25 cellular contexts compared by ENCODE assay signal in the genomic region with DNA sequence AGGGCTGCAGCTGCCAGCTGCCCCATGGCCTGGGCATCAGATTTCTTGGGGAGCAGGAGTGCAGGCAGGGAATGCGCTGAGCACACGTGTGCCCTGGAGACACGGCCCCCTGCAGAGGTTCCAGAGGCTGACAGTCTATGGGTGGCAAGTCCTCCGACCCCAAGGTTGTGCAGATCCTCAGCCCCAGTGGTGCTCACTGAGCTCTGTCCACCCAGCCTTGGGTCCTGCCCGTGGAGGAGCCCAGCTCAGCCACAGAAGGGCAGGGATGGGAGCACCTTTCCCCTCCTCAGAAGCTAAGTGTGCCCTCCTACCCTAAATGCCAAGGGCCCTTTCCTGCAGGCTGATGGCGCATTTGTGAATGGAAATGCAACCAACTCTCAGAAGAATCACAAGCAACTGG.
"Had no signal": no experiment of that assay in that cellular context is flagged by ENCODE, and none has a peak within 500 bp of the region (broad histone marks: within the 10 kb centered on the region; RNA-seq: fewer than 3 reads in every experiment).

No MANE protein-coding gene starts in this region.

- H3K27me3 ChIP-seq: neural progenitor cell, neutrophil, ovary, right lobe of liver, sigmoid colon, thyroid gland, tibial nerve, upper lobe of left lung, uterus had no signal

- DNase-seq: naive B cell; natural killer cell; nucleus accumbens; ovary; psoas muscle; right cardiac atrium; right lobe of liver; sigmoid colon; small intestine; stimulated activated CD4-positive, alpha-beta T cell treated with anti-CD3 and anti-CD28 coated beads, Interleukin-15, amount 100 ng/mL, for 24 hours; stimulated activated CD4-positive, alpha-beta T cell treated with anti-CD3 and anti-CD28 coated beads, Interleukin-2, amount 100 ng/mL, for 24 hours; stimulated activated CD4-positive, alpha-beta T cell treated with anti-CD3 and anti-CD28 coated beads, Interleukin-2, amount 100 ng/mL, for 48 hours; stimulated activated CD4-positive, alpha-beta T cell treated with anti-CD3 and anti-CD28 coated beads, Interleukin-4, amount 100 ng/mL, for 24 hours; stimulated activated naive B cell treated with anti-CD40 and anti-IgM and Interleukin-4, amounts not matched to agents 10 μg/mL and 1 μg/mL and 100 μg/mL, for 72 hours; stimulated activated naive CD4-positive, alpha-beta T cell treated with Interleukin-2 at 50 U/mL for 16 hours; stomach; thyroid gland; trophoblast cell; uterus had no signal

- ATAC-seq: natural killer cell; psoas muscle; right cardiac atrium; stimulated activated naive B cell treated with anti-CD40 and anti-IgM and Interleukin-4, amounts not matched to agents 10 μg/mL and 1 μg/mL and 100 μg/mL, for 72 hours had no signal

- H3K36me3 ChIP-seq: neural progenitor cell, neutrophil, ovary, right lobe of liver, sigmoid colon, stomach, thoracic aorta, thyroid gland, tibial nerve, upper lobe of left lung, uterus had no signal

- H3K4me2 ChIP-seq: neural progenitor cell had no signal

- H3K4me1 ChIP-seq: neural progenitor cell, parathyroid adenoma, psoas muscle, right lobe of liver, sigmoid colon, stomach, thyroid gland, tibial nerve, upper lobe of left lung, uterus had no signal

- H2AFZ ChIP-seq: neural progenitor cell, parathyroid adenoma had no signal

- H3K9ac ChIP-seq: neural progenitor cell, parathyroid adenoma had no signal

- H3K4me3 ChIP-seq: neural progenitor cell, ovary, psoas muscle, right lobe of liver, sigmoid colon, stomach, thoracic aorta, thyroid gland, tibial nerve, upper lobe of left lung, uterus had no signal

- H3K9me3 ChIP-seq: neutrophil, ovary, psoas muscle, right lobe of liver, sigmoid colon, stomach, thoracic aorta, thyroid gland, tibial nerve, upper lobe of left lung, uterus had no signal

- H3K27ac ChIP-seq: neural progenitor cell, neutrophil, ovary, parathyroid adenoma, psoas muscle, right lobe of liver, sigmoid colon, stomach, thoracic aorta, thyroid gland, tibial nerve, upper lobe of left lung, uterus had no signal
